Comparison of ENCODE assay signal across 21 cellular contexts in genomic region chr3:138441256-138441655, GRCh38. TPM values are rescaled to one million over a fixed set of nuclear protein-coding genes. Genes with fewer than 3 reads are reported as not detected.
"Had no signal": no experiment of that assay in that cellular context is flagged by ENCODE, and none has a peak within 500 bp of the region (broad histone marks: within the 10 kb centered on the region; RNA-seq: fewer than 3 reads in every experiment).

No MANE protein-coding gene starts in this region.

- H3K4me1 ChIP-seq: ascending aorta, breast epithelium, esophagus squamous epithelium, transverse colon had no signal

- H3K9me3 Mint-ChIP-seq: activated naive CD4-positive, alpha-beta T cell treated with anti-CD3 and anti-CD28 coated beads, Interleukin-2, amount 50 U/mL, for 24 hours; dendritic cell treated with granulocyte-macrophage colony-stimulating factor and Interleukin-4, amounts not matched to agents 40 ng/mL and 50 ng/mL, for 4 days; mesothelial cell of epicardium; nephron had no signal

- H3K36me3 Mint-ChIP-seq: activated naive CD4-positive, alpha-beta T cell treated with anti-CD3 and anti-CD28 coated beads, Interleukin-2, amount 50 U/mL, for 24 hours; mesothelial cell of epicardium had no signal

- DNase-seq: activated CD4-positive, alpha-beta T cell treated with anti-CD3 and anti-CD28 coated beads, Interleukin-2, amount 50 U/mL, for 1 hour; activated CD8-positive, alpha-beta memory T cell treated with anti-CD3 and anti-CD28 coated beads, Interleukin-2, amount 50 U/mL, for 4 hours; activated gamma-delta T cell; activated T-cell treated with anti-CD3 and anti-CD28 coated beads, Interleukin-2, amount 50 U/mL, for 48 hours; cerebellar nuclear complex; effector CD8-positive, alpha-beta T cell; esophagus squamous epithelium; nucleus accumbens; stimulated activated CD4-positive, alpha-beta T cell treated with anti-CD3 and anti-CD28 coated beads, Interleukin-12 subunit alpha, Interleukin-12 subunit beta, amount 100 ng/mL, for 4 hours; stimulated activated CD4-positive, alpha-beta T cell treated with anti-CD3 and anti-CD28 coated beads, Interleukin-1b, Interleukin-23, amount 100 ng/mL, for 48 hours; stimulated activated naive CD8-positive, alpha-beta T cell treated with anti-CD3 and anti-CD28 coated beads, Interleukin-15, Interleukin-2, amounts not matched to agents 100 U/mL and 50 U/mL, for 24 hours; T1000; transverse colon had no signal

- ATAC-seq: stimulated activated naive CD8-positive, alpha-beta T cell treated with anti-CD3 and anti-CD28 coated beads, Interleukin-15, Interleukin-2, amounts not matched to agents 100 U/mL and 50 U/mL, for 24 hours had no signal

- H3K4me1 Mint-ChIP-seq: activated naive CD4-positive, alpha-beta T cell treated with anti-CD3 and anti-CD28 coated beads, Interleukin-2, amount 50 U/mL, for 24 hours had no signal

- H3K4me3 Mint-ChIP-seq: activated naive CD4-positive, alpha-beta T cell treated with anti-CD3 and anti-CD28 coated beads, Interleukin-2, amount 50 U/mL, for 24 hours; dendritic cell treated with granulocyte-macrophage colony-stimulating factor and Interleukin-4, amounts not matched to agents 40 ng/mL and 50 ng/mL, for 4 days; mesothelial cell of epicardium; nephron had no signal

- H3K36me3 ChIP-seq: ascending aorta, breast epithelium, esophagus squamous epithelium, transverse colon had no signal

- H3K4me3 ChIP-seq: ascending aorta, breast epithelium, esophagus squamous epithelium, transverse colon had no signal

- H3K9me3 ChIP-seq: ascending aorta, breast epithelium, esophagus squamous epithelium, transverse colon had no signal

- H3K27me3 ChIP-seq: ascending aorta, breast epithelium had no signal

- H3K27ac Mint-ChIP-seq: activated naive CD4-positive, alpha-beta T cell treated with anti-CD3 and anti-CD28 coated beads, Interleukin-2, amount 50 U/mL, for 24 hours; dendritic cell treated with granulocyte-macrophage colony-stimulating factor and Interleukin-4, amounts not matched to agents 40 ng/mL and 50 ng/mL, for 4 days; mesothelial cell of epicardium; nephron had no signal

- H3K27ac ChIP-seq: ascending aorta, breast epithelium, esophagus squamous epithelium, transverse colon had no signal

RNA-seq across cellular contexts. Expression of gene ESYT3, which starts 6.8 kb away (rescaled TPM):
- total RNA-seq: ascending aorta, endothelial cell of umbilical vein, glomerular endothelial cell had no signal
- polyA plus RNA-seq: endothelial cell of umbilical vein had no signal
